ENCODE assay signal across 9 cellular contexts in genomic region chr1:12615916-12616708, GRCh38. TPM values are rescaled to one million over a fixed set of nuclear protein-coding genes. Genes with fewer than 3 reads are reported as not detected.
DNase-seq lines count a peak whose midpoint lies in the region; ATAC-seq and TF ChIP-seq lines count a peak whose summit lies in the region.
"Had no signal": no experiment of that assay in that cellular context is flagged by ENCODE, and none has a peak within 500 bp of the region (broad histone marks: within the 10 kb centered on the region; RNA-seq: fewer than 3 reads in every experiment).

No MANE protein-coding gene starts in this region.

- H3K9ac ChIP-seq in iPS-15b (ENCODE audit: low read depth, low read length), result peak overlapping the region; percentile 85

- no peak for DNase-seq in CD4-positive, alpha-beta memory T cell
- DNase-seq in ascending aorta (ENCODE audit: low spot score in 2 of 2), result peak; percentile 46 to 91
- no peak for DNase-seq in sciatic nerve (ENCODE audit: low spot score)
- no peak for DNase-seq in RKO (ENCODE audit: low spot score)

- TF ChIP-seq EP300 in Ishikawa (IDR thresholded peaks at IDR 0.05; ENCODE audit: borderline replicate concordance), result no peak

- H3K4me3 ChIP-seq in CD4-positive, alpha-beta memory T cell (ENCODE audit: low read length in 2 of 2), result peak overlapping the region; percentile 87 to 90
- H3K4me3 ChIP-seq in ascending aorta (peak overlapping the region; percentile 83 to 85), iPS-15b (ENCODE audit: low read depth, low read length) (peak overlapping the region; percentile 96)

- H3K27me3 Mint-ChIP-seq in CD4-positive, alpha-beta memory T cell, result peaks cover 0 to 2% of the 10 kb centered on the region in 2 donors

- POLR2A ChIA-PET in CD4-positive, alpha-beta memory T cell (lab: Charles Lee; ENCODE audit: partially characterized antibody), result interaction anchor here (1.2 to 11.6 kb wide), 14 partner anchors 12 to 708 kb away, joined by 3 to 327 read pairs (median 8); no protein-coding TSS in a partner anchor

- peaks cover 5 to 58% of the 10 kb centered on the region in 2 donors for H3K36me3 Mint-ChIP-seq in CD4-positive, alpha-beta memory T cell

- H3K27ac Mint-ChIP-seq in CD4-positive, alpha-beta memory T cell, result peak overlapping the region; percentile 81 to 99 (median 89)

- intact Hi-C loops in CD4-positive, alpha-beta memory T cell (cut with micrococcal nuclease), result loop anchor here (5.0 kb wide), 1 partner anchor 229 kb away; no protein-coding TSS in a partner anchor
- intact Hi-C loops in ascending aorta (cut with DNase I) (loop anchor here (5.0 kb wide), 1 partner anchor 194 kb away; no protein-coding TSS in a partner anchor), sciatic nerve (cut with DNase I) (loop anchor here (10.0 kb wide), 1 partner anchor 161 kb away; no protein-coding TSS in a partner anchor)

- CTCF ChIA-PET in CD4-positive, alpha-beta memory T cell (lab: Charles Lee; ENCODE audit: partially characterized antibody), result interaction anchor here (0.9 to 8.5 kb wide), 7 partner anchors 11 to 491 kb away, joined by 3 to 196 read pairs (median 3); no protein-coding TSS in a partner anchor

- peaks cover 35 to 90% (median 62%) of the 10 kb centered on the region in 4 donors for H3K4me1 Mint-ChIP-seq in CD4-positive, alpha-beta memory T cell

- peak; percentile 8; the same call in 1 of the 2 replicates for TF ChIP-seq RAD21 in Ishikawa (IDR thresholded peaks at IDR 0.05; ENCODE audit: low read depth)

- H3K9me3 ChIP-seq in CD4-positive, alpha-beta memory T cell (ENCODE audit: control insufficient read depth in 1 of 2, low read length in 2 of 2), result no peaks in the 10 kb centered on the region
- H3K9me3 ChIP-seq in ascending aorta (no peaks in the 10 kb centered on the region), iPS-15b (ENCODE audit: control insufficient read depth, insufficient read depth, low read length) (no peaks in the 10 kb centered on the region)

- H3K27me3 ChIP-seq in CD4-positive, alpha-beta memory T cell (ENCODE audit: insufficient read depth, low read length), result no peaks in the 10 kb centered on the region
- H3K27me3 ChIP-seq in ascending aorta (no peaks in the 10 kb centered on the region), iPS-15b (ENCODE audit: control insufficient read depth, insufficient read depth, low read length) (no peaks in the 10 kb centered on the region)

- peaks cover 0 to 1% (median 0%) of the 10 kb centered on the region in 8 donors for H3K9me3 Mint-ChIP-seq in CD4-positive, alpha-beta memory T cell

- peak; percentile 14 for ATAC-seq in sciatic nerve
- no peak for ATAC-seq in HG03045 (IDR thresholded peaks at IDR 0.05; ENCODE audit: unreplicated experiment)
- no peak for ATAC-seq in GM21528 (IDR thresholded peaks at IDR 0.05; ENCODE audit: low FRiP score, unreplicated experiment)

- peaks cover 54% of the 10 kb centered on the region for H3K4me1 ChIP-seq in CD4-positive, alpha-beta memory T cell (ENCODE audit: insufficient read depth, low read length)
- H3K4me1 ChIP-seq in ascending aorta, result peaks cover 5 to 20% of the 10 kb centered on the region in 2 donors
- H3K4me1 ChIP-seq in iPS-15b (ENCODE audit: control insufficient read depth, insufficient read depth, low read length), result peaks cover 25% of the 10 kb centered on the region

- H3K36me3 ChIP-seq in CD4-positive, alpha-beta memory T cell (ENCODE audit: insufficient read depth, low read length), result no peaks in the 10 kb centered on the region
- peaks cover 15% of the 10 kb centered on the region in 2 donors for H3K36me3 ChIP-seq in ascending aorta
- peaks cover 10% of the 10 kb centered on the region for H3K36me3 ChIP-seq in iPS-15b (ENCODE audit: control insufficient read depth, insufficient read depth, low read length)

- peak overlapping the region; percentile 74 for H3K27ac ChIP-seq in CD4-positive, alpha-beta memory T cell (ENCODE audit: low read depth, low read length)
- peak overlapping the region; percentile 95 to 96 for H3K27ac ChIP-seq in ascending aorta

- TF ChIP-seq CTCF in ascending aorta (IDR thresholded peaks at IDR 0.05), result no peak

- peak overlapping the region; percentile 97 to 99 (median 98) for H3K4me3 Mint-ChIP-seq in CD4-positive, alpha-beta memory T cell

TF ChIP-seq in Ishikawa, 13 proteins besides CTCF, POLR2A, EP300 and RAD21:
- TF ChIP-seq TEAD4 (IDR thresholded peaks at IDR 0.05) (peak; percentile 80), YY1 (IDR thresholded peaks at IDR 0.05; ENCODE audit: low read depth) (no peak), TCF12 (IDR thresholded peaks at IDR 0.05; ENCODE audit: low read depth) (peak; percentile 31; the same call in 1 of the 2 replicates)

RNA-seq across cellular contexts. Expression of gene DHRS3, which starts 1.9 kb away (rescaled TPM):
- total RNA-seq in CD4-positive, alpha-beta memory T cell, result 10 to 100 TPM; 87.4 to 91.8 TPM
- polyA plus RNA-seq in CD4-positive, alpha-beta memory T cell, result 10 to 100 TPM; 30.1 to 40.5 TPM
- total RNA-seq in ascending aorta (39.4 TPM), sciatic nerve (271 TPM)

RNA-seq across cellular contexts. Expression of gene AADACL4, which starts 27.8 kb away (rescaled TPM):
- total RNA-seq in CD4-positive, alpha-beta memory T cell, result not detected
- polyA plus RNA-seq in CD4-positive, alpha-beta memory T cell, result not detected
- total RNA-seq in ascending aorta (not detected), sciatic nerve (not detected)
- total RNA-seq: NCI-H460 had no signal

Comparison
In these comparisons a context has a peak if more than half of its experiments do, and no peak if none do; other contexts are left out.
1. DNase-seq: peak in ascending aorta (2 of 2); none in CD4-positive, alpha-beta memory T cell (0 of 5), sciatic nerve (single experiment) and RKO (single experiment).
2. Peak in every context shown above with its lines, with median percentiles within 50 percentile points of each other: H3K4me3 ChIP-seq.